ENCODE assay signal across 12 cellular contexts in the genomic region with DNA sequence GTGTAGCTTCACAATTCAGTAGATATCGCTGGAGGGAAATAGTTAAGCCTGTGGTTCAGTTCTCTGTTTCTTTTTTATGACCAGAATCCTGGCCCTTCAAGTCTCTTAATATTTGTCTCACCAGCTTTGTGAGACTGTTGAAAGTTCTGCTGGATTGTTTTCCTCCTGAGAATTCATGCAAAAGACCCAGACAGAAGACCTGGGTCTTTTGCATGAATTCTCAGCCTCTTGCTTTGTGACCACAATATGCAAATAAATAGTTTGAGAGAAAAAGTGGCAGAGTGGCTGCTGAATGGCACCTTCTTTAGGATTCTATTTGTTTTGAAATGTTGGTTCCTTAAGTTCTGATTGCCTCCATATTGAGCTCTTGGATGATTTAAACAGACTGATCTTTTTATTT. TPM values are rescaled to one million over a fixed set of nuclear protein-coding genes. Genes with fewer than 3 reads are reported as not detected.
DNase-seq lines count a peak whose midpoint lies in the region; ATAC-seq and TF ChIP-seq lines count a peak whose summit lies in the region.
"Had no signal": no experiment of that assay in that cellular context is flagged by ENCODE, and none has a peak within 500 bp of the region (broad histone marks: within the 10 kb centered on the region; RNA-seq: fewer than 3 reads in every experiment).

No MANE protein-coding gene starts in this region.

- TF ChIP-seq POLR2A in GM18505 (IDR thresholded peaks at IDR 0.05; ENCODE audit: borderline replicate concordance, extremely low read depth, insufficient read depth, insufficient read length): no peak

- no peaks in the 10 kb centered on the region for H3K4me1 ChIP-seq in lower lobe of right lung

- peak; percentile 83 for ATAC-seq in GM18505 (IDR thresholded peaks at IDR 0.05; ENCODE audit: unreplicated experiment)
- peak; percentile 95 for ATAC-seq in GM21423 (IDR thresholded peaks at IDR 0.05; ENCODE audit: unreplicated experiment)
- peak; percentile 85 for ATAC-seq in HG03097 (IDR thresholded peaks at IDR 0.05; ENCODE audit: low FRiP score, unreplicated experiment)
- no peak for ATAC-seq in lower lobe of right lung

- DNase-seq in OCI-M1 (lab: John Stamatoyannopoulos, UW) (peak; percentile 70), NCI-H1092 (lab: John Stamatoyannopoulos, UW) (no peak), lower lobe of right lung (no peak), GDM1 (lab: John Stamatoyannopoulos, UW) (no peak), amygdala (lab: John Stamatoyannopoulos, UW) (no peak)
- DNase-seq: activated naive CD4-positive, alpha-beta T cell treated with Interleukin-2 at 50 U/mL for 16 hours; AML-193; NCI-H748 treated with DMSO at 0.1 percent for 48 hours; stimulated activated CD4-positive, alpha-beta T cell treated with anti-CD3 and anti-CD28 coated beads, Interleukin-4, amount 100 ng/mL, for 1 hour had no signal

- H3K9me3 ChIP-seq in lower lobe of right lung: no peaks in the 10 kb centered on the region

- no peak overlapping the region for H3K27ac ChIP-seq in lower lobe of right lung

- H3K4me3 ChIP-seq in lower lobe of right lung: no peak overlapping the region

- peaks cover 19% of the 10 kb centered on the region for H3K36me3 ChIP-seq in lower lobe of right lung

- intact Hi-C loops in lower lobe of right lung (cut with DNase I): no loop called here

- TF ChIP-seq CTCF in lower lobe of right lung (IDR thresholded peaks at IDR 0.05): no peak

- H3K27me3 ChIP-seq in lower lobe of right lung (ENCODE audit: low read depth): no peaks in the 10 kb centered on the region

RNA-seq across cellular contexts. Expression of a gene that starts 40.3 kb away (rescaled TPM):
- 32.6 TPM for total RNA-seq in lower lobe of right lung

Comparison
In these comparisons a context has a peak if more than half of its experiments do, and no peak if none do; other contexts are left out.
1. ATAC-seq: peak in GM18505 (single experiment), GM21423 (single experiment) and HG03097 (single experiment); none in lower lobe of right lung (0 of 2).